Comparison of ENCODE assay signal across 2 cellular contexts in genomic region chr2:74080346-74080745, GRCh38.
TF ChIP-seq lines count a peak whose summit lies in the region.

No MANE protein-coding gene starts in this region.

TF ChIP-seq in SK-N-SH, 30 proteins besides CTCF, POLR2A, EP300 and RAD21 (continued from another document):
- TF ChIP-seq, protein P1, sequence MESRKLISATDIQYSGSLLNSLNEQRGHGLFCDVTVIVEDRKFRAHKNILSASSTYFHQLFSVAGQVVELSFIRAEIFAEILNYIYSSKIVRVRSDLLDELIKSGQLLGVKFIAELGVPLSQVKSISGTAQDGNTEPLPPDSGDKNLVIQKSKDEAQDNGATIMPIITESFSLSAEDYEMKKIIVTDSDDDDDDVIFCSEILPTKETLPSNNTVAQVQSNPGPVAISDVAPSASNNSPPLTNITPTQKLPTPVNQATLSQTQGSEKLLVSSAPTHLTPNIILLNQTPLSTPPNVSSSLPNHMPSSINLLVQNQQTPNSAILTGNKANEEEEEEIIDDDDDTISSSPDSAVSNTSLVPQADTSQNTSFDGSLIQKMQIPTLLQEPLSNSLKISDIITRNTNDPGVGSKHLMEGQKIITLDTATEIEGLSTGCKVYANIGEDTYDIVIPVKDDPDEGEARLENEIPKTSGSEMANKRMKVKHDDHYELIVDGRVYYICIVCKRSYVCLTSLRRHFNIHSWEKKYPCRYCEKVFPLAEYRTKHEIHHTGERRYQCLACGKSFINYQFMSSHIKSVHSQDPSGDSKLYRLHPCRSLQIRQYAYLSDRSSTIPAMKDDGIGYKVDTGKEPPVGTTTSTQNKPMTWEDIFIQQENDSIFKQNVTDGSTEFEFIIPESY (IDR thresholded peaks at IDR 0.05; ENCODE audit: borderline replicate concordance, low read depth) = no peak
- TF ChIP-seq ELF1 (IDR thresholded peaks at IDR 0.05) (no peak), POLR2AphosphoS5 (IDR thresholded peaks at IDR 0.05; ENCODE audit: low read depth, low read length) (no peak), TEAD4 (IDR thresholded peaks at IDR 0.05; ENCODE audit: borderline replicate concordance, insufficient read depth) (no peak), SIN3A (IDR thresholded peaks at IDR 0.05; ENCODE audit: borderline replicate concordance, low read depth, low read length) (no peak), FOXJ3 (CRISPR knock-in tag; IDR thresholded peaks at IDR 0.05) (no peak), PBX3 (IDR thresholded peaks at IDR 0.05) (no peak), MXI1 (IDR thresholded peaks at IDR 0.05; ENCODE audit: low read depth, low read length) (no peak)
- TF ChIP-seq, protein P2, sequence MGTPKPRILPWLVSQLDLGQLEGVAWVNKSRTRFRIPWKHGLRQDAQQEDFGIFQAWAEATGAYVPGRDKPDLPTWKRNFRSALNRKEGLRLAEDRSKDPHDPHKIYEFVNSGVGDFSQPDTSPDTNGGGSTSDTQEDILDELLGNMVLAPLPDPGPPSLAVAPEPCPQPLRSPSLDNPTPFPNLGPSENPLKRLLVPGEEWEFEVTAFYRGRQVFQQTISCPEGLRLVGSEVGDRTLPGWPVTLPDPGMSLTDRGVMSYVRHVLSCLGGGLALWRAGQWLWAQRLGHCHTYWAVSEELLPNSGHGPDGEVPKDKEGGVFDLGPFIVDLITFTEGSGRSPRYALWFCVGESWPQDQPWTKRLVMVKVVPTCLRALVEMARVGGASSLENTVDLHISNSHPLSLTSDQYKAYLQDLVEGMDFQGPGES (IDR thresholded peaks at IDR 0.05; ENCODE audit: low read depth, low read length) = no peak
- TF ChIP-seq, protein P3, sequence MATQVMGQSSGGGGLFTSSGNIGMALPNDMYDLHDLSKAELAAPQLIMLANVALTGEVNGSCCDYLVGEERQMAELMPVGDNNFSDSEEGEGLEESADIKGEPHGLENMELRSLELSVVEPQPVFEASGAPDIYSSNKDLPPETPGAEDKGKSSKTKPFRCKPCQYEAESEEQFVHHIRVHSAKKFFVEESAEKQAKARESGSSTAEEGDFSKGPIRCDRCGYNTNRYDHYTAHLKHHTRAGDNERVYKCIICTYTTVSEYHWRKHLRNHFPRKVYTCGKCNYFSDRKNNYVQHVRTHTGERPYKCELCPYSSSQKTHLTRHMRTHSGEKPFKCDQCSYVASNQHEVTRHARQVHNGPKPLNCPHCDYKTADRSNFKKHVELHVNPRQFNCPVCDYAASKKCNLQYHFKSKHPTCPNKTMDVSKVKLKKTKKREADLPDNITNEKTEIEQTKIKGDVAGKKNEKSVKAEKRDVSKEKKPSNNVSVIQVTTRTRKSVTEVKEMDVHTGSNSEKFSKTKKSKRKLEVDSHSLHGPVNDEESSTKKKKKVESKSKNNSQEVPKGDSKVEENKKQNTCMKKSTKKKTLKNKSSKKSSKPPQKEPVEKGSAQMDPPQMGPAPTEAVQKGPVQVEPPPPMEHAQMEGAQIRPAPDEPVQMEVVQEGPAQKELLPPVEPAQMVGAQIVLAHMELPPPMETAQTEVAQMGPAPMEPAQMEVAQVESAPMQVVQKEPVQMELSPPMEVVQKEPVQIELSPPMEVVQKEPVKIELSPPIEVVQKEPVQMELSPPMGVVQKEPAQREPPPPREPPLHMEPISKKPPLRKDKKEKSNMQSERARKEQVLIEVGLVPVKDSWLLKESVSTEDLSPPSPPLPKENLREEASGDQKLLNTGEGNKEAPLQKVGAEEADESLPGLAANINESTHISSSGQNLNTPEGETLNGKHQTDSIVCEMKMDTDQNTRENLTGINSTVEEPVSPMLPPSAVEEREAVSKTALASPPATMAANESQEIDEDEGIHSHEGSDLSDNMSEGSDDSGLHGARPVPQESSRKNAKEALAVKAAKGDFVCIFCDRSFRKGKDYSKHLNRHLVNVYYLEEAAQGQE (IDR thresholded peaks at IDR 0.05; ENCODE audit: low read depth, low read length) = no peak
TF ChIP-seq in SK-N-SH: peak in this region for 0.

TF ChIP-seq in SK-N-SH treated with all-trans-retinoic acid at 6 μM for 48 hours, 23 proteins besides CTCF, POLR2A, EP300 and RAD21 (continued from another document):
- TF ChIP-seq, protein P4, sequence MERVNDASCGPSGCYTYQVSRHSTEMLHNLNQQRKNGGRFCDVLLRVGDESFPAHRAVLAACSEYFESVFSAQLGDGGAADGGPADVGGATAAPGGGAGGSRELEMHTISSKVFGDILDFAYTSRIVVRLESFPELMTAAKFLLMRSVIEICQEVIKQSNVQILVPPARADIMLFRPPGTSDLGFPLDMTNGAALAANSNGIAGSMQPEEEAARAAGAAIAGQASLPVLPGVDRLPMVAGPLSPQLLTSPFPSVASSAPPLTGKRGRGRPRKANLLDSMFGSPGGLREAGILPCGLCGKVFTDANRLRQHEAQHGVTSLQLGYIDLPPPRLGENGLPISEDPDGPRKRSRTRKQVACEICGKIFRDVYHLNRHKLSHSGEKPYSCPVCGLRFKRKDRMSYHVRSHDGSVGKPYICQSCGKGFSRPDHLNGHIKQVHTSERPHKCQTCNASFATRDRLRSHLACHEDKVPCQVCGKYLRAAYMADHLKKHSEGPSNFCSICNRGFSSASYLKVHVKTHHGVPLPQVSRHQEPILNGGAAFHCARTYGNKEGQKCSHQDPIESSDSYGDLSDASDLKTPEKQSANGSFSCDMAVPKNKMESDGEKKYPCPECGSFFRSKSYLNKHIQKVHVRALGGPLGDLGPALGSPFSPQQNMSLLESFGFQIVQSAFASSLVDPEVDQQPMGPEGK (CRISPR knock-in tag; IDR thresholded peaks at IDR 0.05; ENCODE audit: borderline replicate concordance) = no peak
- no peak for TF ChIP-seq BACH2 (CRISPR knock-in tag; IDR thresholded peaks at IDR 0.05; ENCODE audit: borderline replicate concordance)
- TF ChIP-seq SNAI2 (CRISPR knock-in tag; IDR thresholded peaks at IDR 0.05) = no peak
- TF ChIP-seq TSHZ2 (CRISPR knock-in tag; IDR thresholded peaks at IDR 0.05) = no peak
- TF ChIP-seq GLIS3 (CRISPR knock-in tag; IDR thresholded peaks at IDR 0.05) = no peak
- TF ChIP-seq, protein P5, sequence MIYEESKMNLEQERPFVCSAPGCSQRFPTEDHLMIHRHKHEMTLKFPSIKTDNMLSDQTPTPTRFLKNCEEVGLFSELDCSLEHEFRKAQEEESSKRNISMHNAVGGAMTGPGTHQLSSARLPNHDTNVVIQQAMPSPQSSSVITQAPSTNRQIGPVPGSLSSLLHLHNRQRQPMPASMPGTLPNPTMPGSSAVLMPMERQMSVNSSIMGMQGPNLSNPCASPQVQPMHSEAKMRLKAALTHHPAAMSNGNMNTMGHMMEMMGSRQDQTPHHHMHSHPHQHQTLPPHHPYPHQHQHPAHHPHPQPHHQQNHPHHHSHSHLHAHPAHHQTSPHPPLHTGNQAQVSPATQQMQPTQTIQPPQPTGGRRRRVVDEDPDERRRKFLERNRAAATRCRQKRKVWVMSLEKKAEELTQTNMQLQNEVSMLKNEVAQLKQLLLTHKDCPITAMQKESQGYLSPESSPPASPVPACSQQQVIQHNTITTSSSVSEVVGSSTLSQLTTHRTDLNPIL (CRISPR knock-in tag; IDR thresholded peaks at IDR 0.05; ENCODE audit: low read depth) = no peak
